12 cellular contexts compared by ENCODE assay signal in the genomic region with DNA sequence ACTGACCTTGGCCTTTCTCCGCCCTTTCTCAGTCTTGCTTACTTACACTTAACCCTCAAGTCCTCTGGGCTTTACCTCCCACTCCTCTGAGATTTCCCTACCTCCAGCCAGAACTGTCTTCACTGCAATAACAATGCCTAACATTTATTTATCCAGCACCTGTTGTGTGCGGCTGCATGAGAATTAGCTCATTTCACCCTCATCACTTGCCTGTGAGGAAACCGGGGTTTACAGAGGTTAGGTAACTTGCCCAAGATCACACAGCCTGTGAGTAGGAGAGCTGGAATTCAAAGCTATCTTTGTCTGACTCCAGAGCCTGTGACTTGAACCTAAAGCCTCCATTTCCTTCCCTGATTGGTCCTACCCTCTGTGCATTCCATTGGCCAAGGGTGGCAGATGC. TPM values are rescaled to one million over a fixed set of nuclear protein-coding genes. Genes with fewer than 3 reads are reported as not detected.
A peak's percentile ranks its signal among the peaks of the same experiment; 100 is the strongest.
DNase-seq lines count a peak whose midpoint lies in the region; ATAC-seq and TF ChIP-seq lines count a peak whose summit lies in the region.
"Had no signal": no experiment of that assay in that cellular context is flagged by ENCODE, and none has a peak within 500 bp of the region (broad histone marks: within the 10 kb centered on the region; RNA-seq: fewer than 3 reads in every experiment).

No MANE protein-coding gene starts in this region.

- TF ChIP-seq CTCF in CD8-positive, alpha-beta T cell (IDR thresholded peaks at IDR 0.05) = no peak
- TF ChIP-seq CTCF in IMR-90 (conservative IDR thresholded peaks at IDR 0.05; ENCODE audit: low read depth, low read length) = no peak
- TF ChIP-seq CTCF in neural progenitor cell (IDR thresholded peaks at IDR 0.05) = no peak

- H3K27ac ChIP-seq in CD8-positive, alpha-beta T cell (ENCODE audit: low read depth, low read length) = no peak overlapping the region
- H3K27ac ChIP-seq in IMR-90 (ENCODE audit: insufficient read depth, low read length) (no peak overlapping the region), neural progenitor cell (no peak overlapping the region)

- peaks cover 24% of the 10 kb centered on the region for H3F3A ChIP-seq in neural progenitor cell (ENCODE audit: low read depth)

- H3K9me3 ChIP-seq in CD8-positive, alpha-beta T cell (ENCODE audit: low read length) = no peaks in the 10 kb centered on the region
- H3K9me3 ChIP-seq in IMR-90 (ENCODE audit: control insufficient read depth, insufficient read depth, low read length) (no peaks in the 10 kb centered on the region), neural progenitor cell (ENCODE audit: low read depth) (no peaks in the 10 kb centered on the region)
- H3K9me3 ChIP-seq: HAP-1 had no signal

- dilution Hi-C loops in IMR-90 (cut with HindIII; ENCODE audit: low sequenced_read_pairs, unreplicated experiment) = no loop called here

- CTCF ChIA-PET in CD8-positive, alpha-beta T cell (lab: Charles Lee) = interaction anchor here (1.0 kb wide), 1 partner anchor 441 kb away, joined by 3 read pairs; no protein-coding TSS in a partner anchor
- CTCF ChIA-PET in IMR-90 (lab: Yijun Ruan, JAX) = no interaction called here

- no TSS peak for BruUV-seq in IMR-90 (replicated peaks; lab: Mats Ljungman, UMichigan)

- intact Hi-C loops in CD8-positive, alpha-beta T cell (cut with DNase I, micrococcal nuclease) = no loop called here
- intact Hi-C loops in IMR-90 (cut with micrococcal nuclease) = no loop called here

- no peak for DNase-seq in CD8-positive, alpha-beta T cell
- DNase-seq in IMR-90 (peak; percentile 40), neural progenitor cell (ENCODE audit: low spot score) (no peak), NCI-H1092 treated with DMSO at 0.1 percent for 48 hours (lab: John Stamatoyannopoulos, UW) (no peak), ureter (ENCODE audit: low spot score) (no peak)
- DNase-seq in central memory CD8-positive, alpha-beta T cell (ENCODE audit: low spot score in 2 of 2) = no peak
- DNase-seq in stimulated activated naive CD4-positive, alpha-beta T cell (lab: John Stamatoyannopoulos, UW) = no peak
- DNase-seq: activated gamma-delta T cell; mesenchymal stem cell; stimulated activated CD4-positive, alpha-beta T cell treated with anti-CD3 and anti-CD28 coated beads, Interleukin-4, amount 100 ng/mL, for 24 hours; stimulated activated naive CD4-positive, alpha-beta T cell treated with Interleukin-2 at 50 U/mL for 16 hours had no signal

- H3K4me2 ChIP-seq in IMR-90 (ENCODE audit: low read depth, low read length) = no peak overlapping the region
- no peak overlapping the region for H3K4me2 ChIP-seq in neural progenitor cell

- 100% methylated on average over 1 of the region's 3 CpGs; no CpG with 5 or more reads in 1 of the 2 experiments for WGBS in IMR-90 (ENCODE audit: extremely low coverage in 2 of 2, insufficient read length in 1 of 2), 2 experiments

- H2BK120ac ChIP-seq in IMR-90 (ENCODE audit: low read depth, low read length) = no peak overlapping the region

- H3K14ac ChIP-seq in IMR-90 (replicated peaks; ENCODE audit: low read depth, low read length) = no peak overlapping the region

- H4K91ac ChIP-seq in IMR-90 (ENCODE audit: insufficient read depth, low read depth, low read length) = no peak overlapping the region

- no peak overlapping the region for H2BK20ac ChIP-seq in IMR-90 (ENCODE audit: low read depth, low read length)

- H3K18ac ChIP-seq in IMR-90 (ENCODE audit: low read depth, low read length) = no peak overlapping the region

- peaks cover 13% of the 10 kb centered on the region for H4K20me1 ChIP-seq in IMR-90 (ENCODE audit: insufficient read depth, low read length)
- peaks cover 19% of the 10 kb centered on the region for H4K20me1 ChIP-seq in neural progenitor cell (ENCODE audit: low read depth)

- peaks cover 11% of the 10 kb centered on the region; the same call in 1 of the 2 replicates for H3K9me1 ChIP-seq in IMR-90 (ENCODE audit: insufficient read depth, low read length)

- no peak overlapping the region for H3K4me3 ChIP-seq in CD8-positive, alpha-beta T cell (ENCODE audit: low read depth, low read length)
- H3K4me3 ChIP-seq in IMR-90 (ENCODE audit: insufficient read depth, low read depth, low read length) = no peak overlapping the region
- H3K4me3 ChIP-seq in neural progenitor cell = no peak overlapping the region
- H3K4me3 ChIP-seq: HAP-1 had no signal

- H3K4me3 Mint-ChIP-seq in CD8-positive, alpha-beta T cell = peak overlapping the region; percentile 18
- peak overlapping the region; percentile 39 for H3K4me3 Mint-ChIP-seq in central memory CD8-positive, alpha-beta T cell
- H3K4me3 Mint-ChIP-seq in neural progenitor cell = peak overlapping the region; percentile 49

- no peak for ATAC-seq in CD8-positive, alpha-beta T cell
- ATAC-seq in IMR-90 (ENCODE audit: low read depth) = no peak
- ATAC-seq in central memory CD8-positive, alpha-beta T cell (replicated peaks; ENCODE audit: extremely low read depth, poor library complexity, severe bottlenecking) = no peak

- POLR2A ChIA-PET in CD8-positive, alpha-beta T cell (lab: Charles Lee) = no interaction called here
- POLR2A ChIA-PET in IMR-90 (lab: Charles Lee; ENCODE audit: unreplicated experiment) = no interaction called here

- H3K79me2 ChIP-seq in neural progenitor cell (ENCODE audit: low read depth) = peaks cover 37% of the 10 kb centered on the region

- no peak overlapping the region for H3K56ac ChIP-seq in IMR-90 (ENCODE audit: extremely low read depth, insufficient read depth, low read length)

- H2AK5ac ChIP-seq in IMR-90 (ENCODE audit: low read depth, low read length) = no peak overlapping the region

- H4K5ac ChIP-seq in IMR-90 (ENCODE audit: low read depth, low read length) = no peak overlapping the region

- no peak for TF ChIP-seq POLR2A in IMR-90 (IDR thresholded peaks at IDR 0.05; ENCODE audit: low read depth, low read length)

- H4K8ac ChIP-seq in IMR-90 (ENCODE audit: low read depth in 2 of 2, low read length in 2 of 2) = no peak overlapping the region

- no peak overlapping the region for H2BK15ac ChIP-seq in IMR-90 (ENCODE audit: low read depth, low read length)

- H3K36me3 ChIP-seq in CD8-positive, alpha-beta T cell (ENCODE audit: insufficient read depth, low read length) = peaks cover 9% of the 10 kb centered on the region
- H3K36me3 ChIP-seq in IMR-90 (ENCODE audit: control insufficient read depth, insufficient read depth, low read length) (peaks cover 19% of the 10 kb centered on the region), neural progenitor cell (no peaks in the 10 kb centered on the region)

- TF ChIP-seq RAD21 in IMR-90 (IDR thresholded peaks at IDR 0.05; ENCODE audit: low read length) = no peak

- peaks cover 34% of the 10 kb centered on the region for H3K4me1 ChIP-seq in CD8-positive, alpha-beta T cell (ENCODE audit: insufficient read depth, low read length)
- H3K4me1 ChIP-seq in IMR-90 (ENCODE audit: control insufficient read depth, insufficient read depth, low read length) (peaks cover 12% of the 10 kb centered on the region; the same call in 1 of the 2 replicates), neural progenitor cell (peaks cover 8% of the 10 kb centered on the region)

- no peak overlapping the region for H2BK5ac ChIP-seq in IMR-90 (ENCODE audit: low read depth, low read length, poor library complexity, severe bottlenecking)

- no peaks in the 10 kb centered on the region for H3K27me3 ChIP-seq in CD8-positive, alpha-beta T cell (ENCODE audit: insufficient read depth, low read length)
- H3K27me3 ChIP-seq in IMR-90 (ENCODE audit: control insufficient read depth, insufficient read depth, low read length) (no peaks in the 10 kb centered on the region), neural progenitor cell (no peaks in the 10 kb centered on the region)

- no peak overlapping the region for H2AK9ac ChIP-seq in IMR-90 (replicated peaks; ENCODE audit: low read depth, low read length, poor library complexity)

- H3K4ac ChIP-seq in IMR-90 (ENCODE audit: low read depth, low read length) = no peak overlapping the region; the same call in 1 of the 2 replicates

- no peak overlapping the region for H2AFZ ChIP-seq in IMR-90 (replicated peaks; ENCODE audit: low read length, poor library complexity)
- no peak overlapping the region for H2AFZ ChIP-seq in neural progenitor cell (replicated peaks)

- H3K9ac ChIP-seq in IMR-90 (ENCODE audit: low read depth, low read length) = no peak overlapping the region
- H3K9ac ChIP-seq in neural progenitor cell = no peak overlapping the region

- H3K27me3 Mint-ChIP-seq in CD8-positive, alpha-beta T cell (ENCODE audit: low read depth) = no peaks in the 10 kb centered on the region
- no peaks in the 10 kb centered on the region for H3K27me3 Mint-ChIP-seq in central memory CD8-positive, alpha-beta T cell
- peaks cover 7% of the 10 kb centered on the region for H3K27me3 Mint-ChIP-seq in neural progenitor cell (ENCODE audit: insufficient read depth, low read depth)

- 0 out of 2 replicates have a peak overlapping the region, but pooled peaks have one; percentile 24 for H3K23ac ChIP-seq in IMR-90 (ENCODE audit: low read depth, low read length)

- peak overlapping the region; percentile 78 for H3K27ac Mint-ChIP-seq in CD8-positive, alpha-beta T cell
- H3K27ac Mint-ChIP-seq in central memory CD8-positive, alpha-beta T cell (ENCODE audit: low read depth) = peak overlapping the region; percentile 75
- no peak overlapping the region for H3K27ac Mint-ChIP-seq in neural progenitor cell

- H3K4me1 Mint-ChIP-seq in CD8-positive, alpha-beta T cell (ENCODE audit: low read depth) = peaks cover 60% of the 10 kb centered on the region
- H3K4me1 Mint-ChIP-seq in central memory CD8-positive, alpha-beta T cell = peaks cover 57% of the 10 kb centered on the region
- peaks cover 36% of the 10 kb centered on the region for H3K4me1 Mint-ChIP-seq in neural progenitor cell

- peaks cover 45% of the 10 kb centered on the region for H3K36me3 Mint-ChIP-seq in CD8-positive, alpha-beta T cell
- peaks cover 27% of the 10 kb centered on the region for H3K36me3 Mint-ChIP-seq in central memory CD8-positive, alpha-beta T cell (ENCODE audit: insufficient read depth)
- H3K36me3 Mint-ChIP-seq in neural progenitor cell = peaks cover 5% of the 10 kb centered on the region

- in situ Hi-C loops in IMR-90 (cut with MboI; ENCODE audit: low sequenced_read_pairs) = no loop called here

- peaks cover 42 to 59% of the 10 kb centered on the region in 2 experiments for H3K79me1 ChIP-seq in IMR-90 (ENCODE audit: low read depth in 1 of 2, low read length in 2 of 2)

- H3K9me3 Mint-ChIP-seq in CD8-positive, alpha-beta T cell = no peaks in the 10 kb centered on the region
- no peaks in the 10 kb centered on the region for H3K9me3 Mint-ChIP-seq in central memory CD8-positive, alpha-beta T cell
- H3K9me3 Mint-ChIP-seq in neural progenitor cell = no peaks in the 10 kb centered on the region

RNA-seq across cellular contexts. Expression of a gene that starts 2.5 kb away (rescaled TPM):
- total RNA-seq in CD8-positive, alpha-beta T cell = 1 to 10 TPM; 5.1 to 6.3 TPM
- total RNA-seq in IMR-90 (2012; rRNA removed) = 23.1 and 25.5 TPM in 2 replicates
- polyA plus RNA-seq in IMR-90 (2012; rRNA removed) = 35.4 and 41.1 TPM in 2 replicates
- 25.5 and 26.9 TPM in 2 replicates for polyA plus RNA-seq in IMR-90 (2012; cell fraction: cytosol; rRNA removed)
- 17.8 and 18.6 TPM in 2 replicates for polyA plus RNA-seq in IMR-90 (2012; cell fraction: nucleus; rRNA removed; ENCODE audit: low replicate concordance)
- 22.3 and 23.5 TPM in 2 replicates for total RNA-seq in neural progenitor cell (ENCODE audit: low replicate concordance)
- total RNA-seq in ureter = 55.2 TPM

RNA-seq across cellular contexts. Expression of a gene that starts 2.7 kb away (rescaled TPM):
- total RNA-seq in CD8-positive, alpha-beta T cell = 10 to 100 TPM; 15.8 to 16.9 TPM
- total RNA-seq in IMR-90 (2012; rRNA removed) (2.9 and 3.1 TPM in 2 replicates), neural progenitor cell (ENCODE audit: low replicate concordance) (16.5 and 21.2 TPM in 2 replicates), ureter (17.4 TPM)
- 7.5 and 7.7 TPM in 2 replicates for polyA plus RNA-seq in IMR-90 (2012; rRNA removed)
- polyA plus RNA-seq in IMR-90 (2012; cell fraction: cytosol; rRNA removed) = 3.8 and 4.2 TPM in 2 replicates
- 6.0 and 7.6 TPM in 2 replicates for polyA plus RNA-seq in IMR-90 (2012; cell fraction: nucleus; rRNA removed; ENCODE audit: low replicate concordance)
